In genomic region chr19:11023635-11024168, GRCh38 we compare ENCODE assay signal across 1 cellular context.
TF ChIP-seq lines count a peak whose summit lies in the region.

No MANE protein-coding gene starts in this region.

TF ChIP-seq in K562, 482 proteins besides CTCF, POLR2A, EP300 and RAD21:
- TF ChIP-seq HMG20A (CRISPR knock-in tag; conservative IDR thresholded peaks at IDR 0.05) (no peak), ZNF655 (CRISPR knock-in tag; IDR thresholded peaks at IDR 0.05) (no peak), ZFP91 (CRISPR knock-in tag; IDR thresholded peaks at IDR 0.05) (no peak), RBM22 (IDR thresholded peaks at IDR 0.05; ENCODE audit: low read depth, low read length, poor library complexity, severe bottlenecking) (peak; percentile 62), CCNT2 (IDR thresholded peaks at IDR 0.05; ENCODE audit: borderline replicate concordance, extremely low read depth, insufficient read length, low read depth, low read length) (no peak), ZBTB5 (IDR thresholded peaks at IDR 0.05) (no peak), EHMT2 (IDR thresholded peaks at IDR 0.05) (no peak)
TF ChIP-seq in K562: peak in this region for 1.
